ENCODE assay signal across 11 cellular contexts in the genomic region with DNA sequence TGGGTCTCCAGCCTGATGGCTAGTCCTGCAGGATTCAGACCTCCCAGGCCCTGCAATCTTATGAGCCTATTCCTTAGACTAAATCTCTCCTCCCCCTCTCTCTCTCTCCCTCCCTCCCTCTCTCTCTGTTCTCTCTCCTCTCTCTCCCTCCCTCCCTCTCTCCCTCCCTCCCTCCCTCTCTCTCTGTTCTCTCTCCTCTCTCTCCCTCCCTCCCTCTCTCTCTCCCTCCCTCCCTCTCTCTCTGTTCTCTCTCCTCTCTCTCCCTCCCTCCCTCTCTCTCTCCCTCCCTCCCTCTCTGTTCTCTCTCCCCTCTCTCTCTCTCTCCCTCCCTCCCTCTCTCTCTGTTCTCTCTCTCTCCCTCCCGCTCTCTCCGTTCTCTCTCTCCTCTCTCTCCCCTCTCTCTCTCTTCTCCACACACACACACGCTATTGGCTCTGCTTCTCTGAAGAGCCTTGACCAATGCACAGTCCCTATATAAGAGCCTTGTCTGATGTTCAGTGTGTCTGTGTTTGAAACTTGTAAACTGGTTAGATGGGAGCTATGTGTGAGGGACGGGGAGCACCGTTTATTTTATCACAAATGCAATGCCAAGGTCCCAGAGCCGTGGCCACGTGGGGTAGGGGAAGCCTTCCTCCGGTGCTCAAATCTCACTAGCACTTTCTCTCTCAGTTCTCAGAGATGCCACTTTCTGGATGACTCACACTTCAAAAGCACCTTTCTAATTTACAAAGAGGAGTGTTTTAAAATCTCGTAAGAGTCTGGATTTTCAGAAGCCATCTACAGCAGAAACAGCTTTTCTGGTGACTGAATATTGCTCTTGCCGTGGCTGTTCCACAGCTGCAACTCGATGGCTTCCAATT. TPM values are rescaled to one million over a fixed set of nuclear protein-coding genes. Genes with fewer than 3 reads are reported as not detected.
A peak's percentile ranks its signal among the peaks of the same experiment; 100 is the strongest.
DNase-seq lines count a peak whose midpoint lies in the region; ATAC-seq and TF ChIP-seq lines count a peak whose summit lies in the region.
"Had no signal": no experiment of that assay in that cellular context is flagged by ENCODE, and none has a peak within 500 bp of the region (broad histone marks: within the 10 kb centered on the region; RNA-seq: fewer than 3 reads in every experiment).

No MANE protein-coding gene starts in this region.

- WGBS in testis, 2 donors = 38 to 58% methylated on average over 11 of the region's 11 CpGs

- intact Hi-C loops in testis (cut with DNase I; ENCODE audit: low total_unique reads) = no loop called here

- H3K9me3 ChIP-seq in testis = peaks cover 2% of the 10 kb centered on the region

- no peak overlapping the region for H3K4me3 Mint-ChIP-seq in WTC11

- no peak overlapping the region for H3K27ac Mint-ChIP-seq in WTC11

- H3K27ac ChIP-seq in testis = no peak overlapping the region
- H3K27ac ChIP-seq: parathyroid adenoma, transverse colon had no signal

- no peak overlapping the region for H3K4me3 ChIP-seq in testis
- H3K4me3 ChIP-seq: transverse colon had no signal

- H3K36me3 Mint-ChIP-seq in WTC11 = peaks cover 31% of the 10 kb centered on the region

- peaks cover 3% of the 10 kb centered on the region for H3K27me3 Mint-ChIP-seq in WTC11 (ENCODE audit: low read depth)

- CTCF ChIA-PET in WTC11 (lab: Charles Lee) = interaction anchor here (0.9 to 2.3 kb wide), 2 partner anchors 15 to 44 kb away, joined by 5 to 10 read pairs; no protein-coding TSS in a partner anchor

- no peaks in the 10 kb centered on the region for H3K4me1 Mint-ChIP-seq in WTC11

- peak; percentile 84 for ATAC-seq in GM18858 (IDR thresholded peaks at IDR 0.05; ENCODE audit: unreplicated experiment)
- peak; percentile 91 for ATAC-seq in GM21737 (IDR thresholded peaks at IDR 0.05; ENCODE audit: unreplicated experiment)
- peak; percentile 95 for ATAC-seq in HG03575 (IDR thresholded peaks at IDR 0.05; ENCODE audit: extremely low read depth, insufficient number of reproducible peaks, low FRiP score, unreplicated experiment)
- ATAC-seq in WTC11 = no peak

- H3K9me3 Mint-ChIP-seq in WTC11 = peaks cover 34% of the 10 kb centered on the region

- no peaks in the 10 kb centered on the region for H3K36me3 ChIP-seq in testis (ENCODE audit: low read depth, missing control alignments)
- H3K36me3 ChIP-seq: transverse colon had no signal

- TF ChIP-seq CTCF in WTC11 (IDR thresholded peaks at IDR 0.05) = no peak
- peak in 1 of 3 experiments; percentile 50 for TF ChIP-seq CTCF in testis (IDR thresholded peaks at IDR 0.05)

- H3K27me3 ChIP-seq in testis = no peaks in the 10 kb centered on the region
- H3K27me3 ChIP-seq: transverse colon had no signal

- POLR2A ChIA-PET in WTC11 (lab: Charles Lee) = no interaction called here

- peaks cover 11% of the 10 kb centered on the region for H3K4me1 ChIP-seq in testis
- H3K4me1 ChIP-seq: parathyroid adenoma had no signal

- DNase-seq in stimulated activated CD4-positive, alpha-beta T cell treated with anti-CD3 and anti-CD28 coated beads, Interleukin-12 subunit alpha, Interleukin-12 subunit beta, amount 100 ng/mL, for 24 hours (ENCODE audit: low read depth in 2 of 2) = peak; percentile 14 to 39
- DNase-seq in amygdala (lab: John Stamatoyannopoulos, UW) (no peak), WTC11 (ENCODE audit: low spot score) (no peak), testis (no peak)
- DNase-seq in central memory CD4-positive, alpha-beta T cell = no peak
- DNase-seq: NCI-H1436 treated with DMSO at 0.1 percent for 48 hours, transverse colon had no signal

- TF ChIP-seq POLR2A in testis (IDR thresholded peaks at IDR 0.05) = no peak

TF ChIP-seq in WTC11, 78 proteins besides CTCF, POLR2A, EP300 and RAD21:
- TF ChIP-seq ZNF396 (CRISPR knock-in tag; IDR thresholded peaks at IDR 0.05; ENCODE audit: borderline replicate concordance) = no peak

RNA-seq across cellular contexts. Expression of a gene that starts 9.4 kb away (rescaled TPM):
- total RNA-seq in WTC11 (2021) = not detected in 3 replicates
- not detected for total RNA-seq in testis
- polyA plus RNA-seq in testis (ENCODE audit: insufficient read depth, low read depth, low replicate concordance) = not detected
- total RNA-seq: transverse colon had no signal

RNA-seq across cellular contexts. Expression of a gene that starts 33.5 kb away (rescaled TPM):
- total RNA-seq in WTC11 (2021) (134 to 140 TPM (median 137 TPM) in 3 replicates), testis (1 to 10 TPM; 3.2 TPM)
- polyA plus RNA-seq in testis (ENCODE audit: insufficient read depth, low read depth, low replicate concordance) = 6.3 TPM

Comparison
In these comparisons a context has a peak if more than half of its experiments do, and no peak if none do; other contexts are left out.
1. DNase-seq: peak in stimulated activated CD4-positive, alpha-beta T cell treated with anti-CD3 and anti-CD28 coated beads, Interleukin-12 subunit alpha, Interleukin-12 subunit beta, amount 100 ng/mL, for 24 hours (2 of 2); none in amygdala (0 of 56), WTC11 (single experiment), testis (single experiment) and central memory CD4-positive, alpha-beta T cell (single experiment).
2. RNA of a gene that starts 33.5 kb away (total RNA-seq): 134 to 140 TPM in WTC11; 3.2 TPM in testis; every median in the first group is over 10 times any median in the second.